8 cellular contexts compared by ENCODE assay signal in genomic region chr3:48656061-48656840, GRCh38. TPM values are rescaled to one million over a fixed set of nuclear protein-coding genes. Genes with fewer than 3 reads are reported as not detected.
A peak's percentile ranks its signal among the peaks of the same experiment; 100 is the strongest.
DNase-seq lines count a peak whose midpoint lies in the region; ATAC-seq and TF ChIP-seq lines count a peak whose summit lies in the region.

No MANE protein-coding gene starts in this region.

- H3K9me3 ChIP-seq in A673 (ENCODE audit: low read depth, low read length, poor library complexity, severe bottlenecking): no peaks in the 10 kb centered on the region
- no peaks in the 10 kb centered on the region for H3K9me3 ChIP-seq in muscle layer of colon (ENCODE audit: low read length)

- H3K4me3 ChIP-seq in A673 (ENCODE audit: low read depth, low read length, poor library complexity, severe bottlenecking): peak overlapping the region; percentile 45
- H3K4me3 ChIP-seq in muscle layer of colon (ENCODE audit: low read depth in 1 of 2, low read length in 2 of 2): peak overlapping the region; percentile 31 to 47

- BruUV-seq in A673 (replicated peaks; lab: Mats Ljungman, UMichigan): no TSS peak

- H3K36me3 ChIP-seq in A673 (ENCODE audit: insufficient read depth, low read length, poor library complexity, severe bottlenecking) (no peaks in the 10 kb centered on the region), muscle layer of colon (ENCODE audit: insufficient read depth, low read length) (no peaks in the 10 kb centered on the region)

- peak; percentile 39 for TF ChIP-seq CTCF in A673 (conservative IDR thresholded peaks at IDR 0.05; ENCODE audit: low read depth, low read length)

- no peak for TF ChIP-seq POLR2A in erythroblast (IDR thresholded peaks at IDR 0.05; ENCODE audit: low read length)

- H3K27me3 ChIP-seq in A673 (replicated peaks; ENCODE audit: insufficient read depth, low read depth, low read length, poor library complexity): no peaks in the 10 kb centered on the region
- peaks cover 9 to 29% of the 10 kb centered on the region in 2 donors for H3K27me3 ChIP-seq in muscle layer of colon (ENCODE audit: control insufficient read depth in 1 of 2, insufficient read depth in 2 of 2, low read length in 2 of 2)

- CTCF ChIA-PET in A673 (lab: Charles Lee): no interaction called here

- peak; percentile 79 for DNase-seq in A673 (ENCODE audit: low spot score)
- peak; percentile 76 for DNase-seq in Kasumi-1 (lab: John Stamatoyannopoulos, UW)
- peak; percentile 57 for DNase-seq in activated CD8-positive, alpha-beta memory T cell treated with anti-CD3 and anti-CD28 coated beads, Interleukin-2, amount 50 U/mL, for 1 hour (ENCODE audit: extremely low read depth)
- peak; percentile 88 to 90 for DNase-seq in erythroblast (lab: John Stamatoyannopoulos, UW)
- peak; percentile 63 for DNase-seq in stimulated activated CD8-positive, alpha-beta memory T cell treated with anti-CD3 and anti-CD28 coated beads, Interleukin-7, amount 100 ng/mL, for 24 hours (ENCODE audit: low read depth)
- no peak for DNase-seq in DMS79 treated with DMSO at 0.1 percent for 48 hours (lab: John Stamatoyannopoulos, UW)

- peak; percentile 53 for ATAC-seq in GM19397 (IDR thresholded peaks at IDR 0.05; ENCODE audit: unreplicated experiment)

- H3K9ac ChIP-seq in muscle layer of colon (ENCODE audit: low read length): no peak overlapping the region

- POLR2A ChIA-PET in A673 (lab: Charles Lee; ENCODE audit: low non-redundant PET): no interaction called here

- intact Hi-C loops in A673 (cut with micrococcal nuclease; ENCODE audit: unreplicated experiment): no loop called here

- no peaks in the 10 kb centered on the region for H3K4me1 ChIP-seq in A673 (ENCODE audit: insufficient read depth, low read length, poor library complexity, severe bottlenecking)
- H3K4me1 ChIP-seq in muscle layer of colon (ENCODE audit: insufficient read depth, low read length): peaks cover 4% of the 10 kb centered on the region

- H3K27ac ChIP-seq in A673 (ENCODE audit: low read depth, low read length, poor library complexity, severe bottlenecking) (no peak overlapping the region), muscle layer of colon (ENCODE audit: low read depth, low read length) (no peak overlapping the region)

RNA-seq across cellular contexts. Expression of gene CELSR3, which starts 6.4 kb away (rescaled TPM):
- 1.2 and 2.1 TPM in 2 replicates for total RNA-seq in A673 (2021)

RNA-seq across cellular contexts. Expression of gene SLC26A6, which starts 21.0 kb away (rescaled TPM):
- 11.8 and 12.6 TPM in 2 replicates for total RNA-seq in A673 (2021)

RNA-seq across cellular contexts. Expression of gene NCKIPSD, which starts 29.5 kb away (rescaled TPM):
- 15.0 and 18.8 TPM in 2 replicates for total RNA-seq in A673 (2021)

RNA-seq across cellular contexts. Expression of gene TMEM89, which starts 34.7 kb away (rescaled TPM):
- 0.50 TPM in 1 of 2 replicates, not detected in the other for total RNA-seq in A673 (2021)

RNA-seq across cellular contexts. Expression of gene UQCRC1, which starts 46.8 kb away (rescaled TPM):
- total RNA-seq in A673 (2021): 189 and 215 TPM in 2 replicates
